In genomic region chr17:29069526-29070041, GRCh38 we compare ENCODE assay signal across 14 cellular contexts. TPM values are rescaled to one million over a fixed set of nuclear protein-coding genes. Genes with fewer than 3 reads are reported as not detected.
DNase-seq lines count a peak whose midpoint lies in the region; ATAC-seq, FAIRE-seq and TF ChIP-seq lines count a peak whose summit lies in the region.
"Had no signal": no experiment of that assay in that cellular context is flagged by ENCODE, and none has a peak within 500 bp of the region (broad histone marks: within the 10 kb centered on the region; RNA-seq: fewer than 3 reads in every experiment).

No MANE protein-coding gene starts in this region.

- H3K9me3 ChIP-seq in GM23248 (ENCODE audit: low read depth) (no peaks in the 10 kb centered on the region), osteoblast (ENCODE audit: low read depth, low read length) (no peaks in the 10 kb centered on the region)
- H3K9me3 ChIP-seq: HAP-1, SK-N-SH had no signal

- no peak overlapping the region for H3K9ac ChIP-seq in GM23248
- H3K9ac ChIP-seq: SK-N-SH had no signal

- H3K79me2 ChIP-seq in GM23248 (ENCODE audit: insufficient read depth) (no peaks in the 10 kb centered on the region), osteoblast (ENCODE audit: insufficient read depth, low read length) (no peaks in the 10 kb centered on the region)

- H2AFZ ChIP-seq in GM23248 (no peak overlapping the region), osteoblast (ENCODE audit: low read length) (no peak overlapping the region)

- 0 out of 2 replicates have a peak, but pooled peaks cover 3% of the 10 kb centered on the region for H3F3A ChIP-seq in GM23248 (ENCODE audit: insufficient read depth)

- no peak for ATAC-seq in HG03432 (IDR thresholded peaks at IDR 0.05; ENCODE audit: unreplicated experiment)
- ATAC-seq: activated CD4-positive, alpha-beta T cell treated with anti-CD3 and anti-CD28 coated beads for 36 hours had no signal

- H3K4me3 ChIP-seq in GM23248 (no peak overlapping the region), fibroblast of mammary gland (ENCODE audit: control insufficient read depth, low read depth, low read length) (no peak overlapping the region), osteoblast (ENCODE audit: insufficient read depth, low read length) (no peak overlapping the region)
- H3K4me3 ChIP-seq: HAP-1 had no signal

- H3K36me3 ChIP-seq in GM23248 (ENCODE audit: low read depth) (no peaks in the 10 kb centered on the region), osteoblast (ENCODE audit: insufficient read depth, low read length) (no peaks in the 10 kb centered on the region)
- H3K36me3 ChIP-seq: HAP-1 had no signal

- H4K20me1 ChIP-seq in GM23248 (ENCODE audit: insufficient read depth), result no peaks in the 10 kb centered on the region
- H4K20me1 ChIP-seq in osteoblast (ENCODE audit: insufficient read depth, low read length), result no peaks in the 10 kb centered on the region

- peaks cover 9% of the 10 kb centered on the region; the same call in 1 of the 2 replicates for H3K27me3 ChIP-seq in GM23248 (replicated peaks; ENCODE audit: insufficient read depth)
- peaks cover 49% of the 10 kb centered on the region for H3K27me3 ChIP-seq in osteoblast (ENCODE audit: insufficient read depth, low read length)

- H3K4me1 ChIP-seq in GM23248 (ENCODE audit: insufficient read depth) (no peaks in the 10 kb centered on the region), osteoblast (ENCODE audit: insufficient read depth, low read length) (no peaks in the 10 kb centered on the region)
- H3K4me1 ChIP-seq: HAP-1 had no signal

- no peak for TF ChIP-seq CTCF in fibroblast of mammary gland (conservative IDR thresholded peaks at IDR 0.05; ENCODE audit: control insufficient read depth, insufficient read depth, low read depth, low read length)
- no peak for TF ChIP-seq CTCF in osteoblast (IDR thresholded peaks at IDR 0.05; ENCODE audit: extremely low read depth, low read depth, low read length)

- DNase-seq in GM23248 (peak; percentile 52), NOMO-1 (lab: John Stamatoyannopoulos, UW; ENCODE audit: unreplicated experiment in 2 of 2) (peak; percentile 47 to 57), fibroblast of mammary gland (ENCODE audit: low read depth) (peak; percentile 6), osteoblast (ENCODE audit: insufficient read length, low spot score, missing footprints) (peak; percentile 78), cerebellar nuclear complex (lab: John Stamatoyannopoulos, UW) (no peak), HTR-8/SVneo (ENCODE audit: insufficient read length, low spot score) (no peak)
- no peak for DNase-seq in stimulated activated CD8-positive, alpha-beta memory T cell treated with anti-CD3 and anti-CD28 coated beads, Interleukin-4, amount 100 ng/mL, for 48 hours
- DNase-seq: activated CD4-positive, alpha-beta T cell treated with anti-CD3 and anti-CD28 coated beads for 36 hours; activated naive CD4-positive, alpha-beta T cell treated with Interleukin-2 at 50 U/mL for 16 hours; mesendoderm; SK-N-SH; stimulated activated CD4-positive, alpha-beta T cell treated with anti-CD3 and anti-CD28 coated beads, Interleukin-4, amount 100 ng/mL, for 24 hours had no signal

- in situ Hi-C loops in GM23248 (cut with MboI), result no loop called here

- H3K27ac ChIP-seq in GM23248, result no peak overlapping the region
- H3K27ac ChIP-seq in osteoblast (ENCODE audit: low read depth, low read length), result no peak overlapping the region

- H3K9me2 ChIP-seq in GM23248 (ENCODE audit: insufficient read depth), result no peaks in the 10 kb centered on the region
- H3K9me2 ChIP-seq: SK-N-SH had no signal

- H3K4me2 ChIP-seq in GM23248 (ENCODE audit: unreplicated experiment), result no peak overlapping the region
- no peak overlapping the region for H3K4me2 ChIP-seq in osteoblast (ENCODE audit: insufficient read depth, low read length)
- H3K4me2 ChIP-seq: SK-N-SH had no signal

- 17 to 24% methylated on average over 19 of the region's 19 CpGs for WGBS in GM23248 (ENCODE audit: low coverage in 1 of 2, low lambda C conversion rate in 2 of 2, missing lambda C conversion rate in 2 of 2), 2 experiments

- FAIRE-seq in HTR-8/SVneo (lab: Jason Lieb, UNC), result no peak

RNA-seq across cellular contexts. Expression of gene PIPOX, which starts 26.6 kb away (rescaled TPM):
- total RNA-seq in GM23248 (2014; rRNA removed; shearing (Covaris generic)), result not detected in 2 replicates
- polyA plus RNA-seq in GM23248 (2016; fragmentation: Nextera tagmentation; extraction: Ambion mirVana), result not detected in 2 replicates
- 1.4 and 1.8 TPM in 2 replicates for total RNA-seq in osteoblast

Comparison
In these comparisons a context has a peak if more than half of its experiments do, and no peak if none do; other contexts are left out.
1. DNase-seq: peak in GM23248 (single experiment), NOMO-1 (2 of 2), fibroblast of mammary gland (single experiment) and osteoblast (single experiment); none in cerebellar nuclear complex (0 of 2), stimulated activated CD8-positive, alpha-beta memory T cell treated with anti-CD3 and anti-CD28 coated beads, Interleukin-4, amount 100 ng/mL, for 48 hours (single experiment) and HTR-8/SVneo (single experiment).